Comparison of ENCODE assay signal across 8 cellular contexts in genomic region chr19:36378625-36379509, GRCh38. TPM values are rescaled to one million over a fixed set of nuclear protein-coding genes. Genes with fewer than 3 reads are reported as not detected.
DNase-seq lines count a peak whose midpoint lies in the region; ATAC-seq and TF ChIP-seq lines count a peak whose summit lies in the region.

Gene ZFP14 (minus strand): TSS chr19:36379201. CDS start chr19:36367892, 11,309 bp downstream.

- H3K27ac ChIP-seq in endodermal cell (ENCODE audit: low read depth, low read length) = peak within 1 kb of the TSS; percentile 56

- H3K4me3 Mint-ChIP-seq in endodermal cell = peak within 1 kb of the TSS; percentile 95

- peaks cover 8% of the 10 kb centered on the region for H3K9me3 ChIP-seq in endodermal cell (ENCODE audit: control insufficient read depth, low read length)

- TF ChIP-seq CTCF in endodermal cell (conservative IDR thresholded peaks at IDR 0.05) = peak; percentile 32

- no peaks in the 10 kb centered on the region for H3K36me3 ChIP-seq in endodermal cell (ENCODE audit: control insufficient read depth, insufficient read depth, low read length)

- peak within 1 kb of the TSS; percentile 69 for H3K9ac ChIP-seq in endodermal cell (ENCODE audit: extremely low read depth, low read length, poor library complexity, severe bottlenecking)

- H3K9me3 Mint-ChIP-seq in endodermal cell = no peaks in the 10 kb centered on the region

- no peaks in the 10 kb centered on the region for H3K27me3 Mint-ChIP-seq in endodermal cell (ENCODE audit: insufficient read depth)

- peaks cover 3% of the 10 kb centered on the region for H3K4me1 ChIP-seq in endodermal cell (ENCODE audit: control insufficient read depth, insufficient read depth, low read length)

- ATAC-seq in GM19468 (IDR thresholded peaks at IDR 0.05; ENCODE audit: extremely low read depth, unreplicated experiment) = peak; percentile 88

- DNase-seq in CMK (ENCODE audit: low read depth) (peak; percentile 86), HS-5 (ENCODE audit: low read depth) (peak; percentile 74), NOMO-1 treated with DMSO at 0.1 percent for 48 hours (lab: John Stamatoyannopoulos, UW; ENCODE audit: unreplicated experiment) (peak; percentile 88), endodermal cell (peak; percentile 97), mesenteric fat pad (ENCODE audit: low spot score) (peak; percentile 96)
- DNase-seq in activated CD8-positive, alpha-beta memory T cell treated with anti-CD3 and anti-CD28 coated beads, Interleukin-2, amount 50 U/mL, for 1 hour (ENCODE audit: extremely low read depth) = peak; percentile 86
- peak; percentile 91 for DNase-seq in stimulated activated CD8-positive, alpha-beta memory T cell treated with anti-CD3 and anti-CD28 coated beads, Interleukin-15, amount 100 ng/mL, for 1 hour (ENCODE audit: low read depth)

- peaks cover 22% of the 10 kb centered on the region for H3K4me1 Mint-ChIP-seq in endodermal cell

- H3K27ac Mint-ChIP-seq in endodermal cell = peak within 1 kb of the TSS; percentile 58

- WGBS in endodermal cell (ENCODE audit: insufficient coverage in 1 of 2, insufficient read length in 1 of 2), 2 experiments = 8 to 25% methylated on average over 23 to 69 of the region's 69 CpGs

- H3K4me3 ChIP-seq in endodermal cell (ENCODE audit: low read length) = peak within 1 kb of the TSS; percentile 90

- peaks cover 10% of the 10 kb centered on the region for H3K36me3 Mint-ChIP-seq in endodermal cell (ENCODE audit: low read depth)

- no peaks in the 10 kb centered on the region for H3K27me3 ChIP-seq in endodermal cell (ENCODE audit: control insufficient read depth, insufficient read depth, low read length, poor library complexity, severe bottlenecking)

RNA-seq across cellular contexts. Expression of gene ZFP14, which starts in this region (rescaled TPM):
- total RNA-seq in endodermal cell (10 to 100 TPM in 1 of 2 donors, 1 to 10 TPM in 1; 9.2 to 11.1 TPM), mesenteric fat pad (3.4 TPM)
- polyA plus RNA-seq in endodermal cell (2013, experiment 1 of 2) = 8.2 TPM
- polyA plus RNA-seq in endodermal cell (2013, experiment 2 of 2) = 8.1 TPM

Comparison
In these comparisons a context has a peak if more than half of its experiments do, and no peak if none do; other contexts are left out.
1. Peak in every context shown above with its lines: DNase-seq, ATAC-seq, H3K4me3 ChIP-seq and H3K27ac ChIP-seq.